Comparison of ENCODE assay signal across 26 cellular contexts in the genomic region with DNA sequence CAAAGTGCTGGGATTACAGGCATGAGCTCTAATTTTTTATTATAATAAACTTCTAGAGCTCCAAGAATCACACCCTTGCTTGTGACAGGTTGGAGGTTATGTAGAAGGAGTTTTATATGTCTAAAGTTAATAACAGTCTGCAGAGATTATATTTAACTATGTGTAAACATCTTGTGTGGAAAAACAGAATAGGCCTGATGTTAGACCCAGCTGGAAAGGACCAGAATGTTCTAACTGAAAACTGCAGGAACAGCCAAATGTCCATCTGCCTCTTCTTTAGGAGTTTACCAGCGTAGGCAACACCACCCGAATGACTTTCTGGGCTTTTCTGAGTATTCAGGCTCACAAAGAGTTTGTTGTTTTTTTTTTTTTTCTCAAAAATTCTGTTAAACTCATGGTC.
"Had no signal": no experiment of that assay in that cellular context is flagged by ENCODE, and none has a peak within 500 bp of the region (broad histone marks: within the 10 kb centered on the region; RNA-seq: fewer than 3 reads in every experiment).

No MANE protein-coding gene starts in this region.

- H3K27ac ChIP-seq: coronary artery, gastrocnemius medialis, heart left ventricle, lower lobe of right lung, neutrophil, psoas muscle, thoracic aorta, tibial nerve, upper lobe of right lung, uterus had no signal

- H3K36me3 ChIP-seq: gastrocnemius medialis, heart left ventricle, lower lobe of right lung, neutrophil, sigmoid colon, thoracic aorta, tibial nerve, upper lobe of right lung, uterus had no signal

- ATAC-seq: gastrocnemius medialis; left ventricle myocardium superior; lower lobe of right lung; natural killer cell; psoas muscle; right cardiac atrium; stimulated activated effector memory CD8-positive, alpha-beta T cell treated with anti-CD3 and anti-CD28 coated beads, Interleukin-12 subunit alpha, Interleukin-12 subunit beta, amount 100 ng/mL, for 72 hours; upper lobe of right lung had no signal

- H3K9me3 ChIP-seq: gastrocnemius medialis, heart left ventricle, lower lobe of right lung, neutrophil, psoas muscle, sigmoid colon, thoracic aorta, upper lobe of right lung, uterus had no signal

- H3K4me3 ChIP-seq: coronary artery, gastrocnemius medialis, heart left ventricle, lower lobe of right lung, psoas muscle, sigmoid colon, thoracic aorta, tibial nerve, upper lobe of right lung, uterus had no signal

- H3K4me1 ChIP-seq: gastrocnemius medialis, heart left ventricle, lower lobe of right lung, psoas muscle, tibial nerve, upper lobe of right lung, uterus had no signal

- H3K27me3 ChIP-seq: gastrocnemius medialis, heart left ventricle, sigmoid colon, tibial nerve, upper lobe of right lung, uterus had no signal

- DNase-seq: dermis blood vessel endothelial cell; effector memory CD4-positive, alpha-beta T cell; foreskin fibroblast; gastrocnemius medialis; heart left ventricle; hippocampal formation; immature natural killer cell; islet precursor cell; kidney glomerular epithelial cell; left ventricle myocardium superior; lower lobe of right lung; natural killer cell; psoas muscle; right cardiac atrium; sigmoid colon; stimulated activated CD4-positive, alpha-beta T cell treated with anti-CD3 and anti-CD28 coated beads, Interleukin-2, amount 100 ng/mL, for 24 hours; stimulated activated CD4-positive, alpha-beta T cell treated with anti-CD3 and anti-CD28 coated beads, Interleukin-4, amount 100 ng/mL, for 24 hours; stimulated activated naive CD4-positive, alpha-beta T cell treated with Interleukin-2 at 50 U/mL for 16 hours; substantia nigra; upper lobe of right lung; uterus had no signal
